19 cellular contexts compared by ENCODE assay signal in the genomic region with DNA sequence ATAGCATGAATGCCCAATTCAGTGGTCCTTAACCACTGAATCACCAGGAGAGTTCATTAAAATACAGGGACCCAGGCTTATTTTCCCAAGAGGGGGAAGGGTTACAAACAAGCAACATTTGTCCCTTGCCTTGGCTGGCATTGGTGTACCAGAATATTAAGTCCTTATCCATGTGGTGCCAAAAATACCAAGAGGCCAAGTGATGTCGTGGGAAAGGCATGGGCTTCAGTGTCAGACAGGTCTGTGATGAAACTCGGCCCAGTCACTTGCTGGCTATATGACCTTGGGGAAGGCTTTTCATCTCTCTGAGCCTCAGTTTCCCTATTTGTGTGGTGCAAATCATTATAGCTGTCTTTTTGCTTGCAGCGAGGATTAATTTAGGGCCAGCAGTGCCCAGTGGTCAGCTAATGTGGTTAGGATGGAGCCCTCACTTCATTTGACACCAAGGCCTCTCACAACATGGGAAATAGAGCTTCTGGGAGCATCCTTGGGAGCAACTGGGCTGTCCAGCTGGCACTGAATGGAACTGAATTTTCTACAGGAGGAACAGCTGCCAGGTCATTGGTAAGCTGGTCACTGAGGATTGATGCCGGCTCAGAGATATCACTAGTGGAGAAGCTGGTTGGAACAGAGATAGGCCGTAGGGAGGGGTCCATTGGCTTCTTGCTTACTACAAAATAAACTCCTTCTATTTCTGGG.
A peak's percentile ranks its signal among the peaks of the same experiment; 100 is the strongest.
DNase-seq lines count a peak whose midpoint lies in the region; ATAC-seq and TF ChIP-seq lines count a peak whose summit lies in the region.
"Had no signal": no experiment of that assay in that cellular context is flagged by ENCODE, and none has a peak within 500 bp of the region (broad histone marks: within the 10 kb centered on the region; RNA-seq: fewer than 3 reads in every experiment).

No MANE protein-coding gene starts in this region.

- intact Hi-C loops in left ventricle myocardium superior (cut with micrococcal nuclease), result no loop called here
- intact Hi-C loops in psoas muscle (cut with DNase I), result no loop called here

- no peaks in the 10 kb centered on the region for H3K9me3 ChIP-seq in psoas muscle

- DNase-seq in AG10803 (ENCODE audit: low read depth) (peak; percentile 16), Ammon's horn (ENCODE audit: low spot score) (peak; percentile 38), left ventricle myocardium superior (no peak), psoas muscle (peak in 1 of 2 donors; percentile 59), germinal center (ENCODE audit: low spot score) (no peak), OCI-M1 (lab: John Stamatoyannopoulos, UW) (no peak)
- DNase-seq in effector CD8-positive, alpha-beta T cell (lab: John Stamatoyannopoulos, UW), result no peak
- DNase-seq: DMS153, DND-41, GM23248, H7, KBM-7, MM.1S, NCI-H2029, NCI-H446, NCI-H524 treated with DMSO at 0.1 percent for 48 hours, NCI-H774, PC-3, SHP77 had no signal

- peaks cover 8% of the 10 kb centered on the region for H3K4me1 ChIP-seq in psoas muscle

- no peak overlapping the region for H3K4me3 ChIP-seq in AG10803 (ENCODE audit: low read length)
- no peak overlapping the region for H3K4me3 ChIP-seq in psoas muscle
- H3K4me3 ChIP-seq: GM23248 had no signal

- TF ChIP-seq CTCF in AG10803 (conservative IDR thresholded peaks at IDR 0.05; ENCODE audit: low read length), result no peak
- TF ChIP-seq CTCF in psoas muscle (IDR thresholded peaks at IDR 0.05), result no peak

- peak overlapping the region; percentile 60 for H3K27ac ChIP-seq in psoas muscle
- H3K27ac ChIP-seq: GM23248 had no signal

- H3K36me3 ChIP-seq in psoas muscle (ENCODE audit: insufficient read depth in 1 of 2, low read depth in 1 of 2), result no peaks in the 10 kb centered on the region

- no peaks in the 10 kb centered on the region for H3K27me3 ChIP-seq in psoas muscle (ENCODE audit: insufficient read depth in 3 of 3, low read length in 2 of 3)

- 59 to 73% (median 66%) methylated on average over 5 of the region's 5 CpGs for WGBS in psoas muscle, 3 donors

- ATAC-seq in left ventricle myocardium superior, result peak; percentile 92
- ATAC-seq in psoas muscle, result peak; percentile 75 to 97 (median 92)

Comparison
In these comparisons a context has a peak if more than half of its experiments do, and no peak if none do; other contexts are left out.
1. DNase-seq: peak in AG10803 (single experiment) and Ammon's horn (single experiment); none in left ventricle myocardium superior (single experiment), germinal center (single experiment), effector CD8-positive, alpha-beta T cell (single experiment) and OCI-M1 (single experiment).